ENCODE assay signal across 24 cellular contexts in genomic region chr13:105342421-105342820, GRCh38.
"Had no signal": no experiment of that assay in that cellular context is flagged by ENCODE, and none has a peak within 500 bp of the region (broad histone marks: within the 10 kb centered on the region; RNA-seq: fewer than 3 reads in every experiment).

No MANE protein-coding gene starts in this region.

- H3K36me3 Mint-ChIP-seq: naive thymus-derived CD8-positive, alpha-beta T cell; stimulated activated memory B cell treated with anti-CD40 and anti-IgM and Interleukin-4, amounts not matched to agents 10 μg/mL and 1 μg/mL and 100 μg/mL, for 72 hours had no signal

- H3K4me1 Mint-ChIP-seq: endodermal cell; stimulated activated memory B cell treated with anti-CD40 and anti-IgM and Interleukin-4, amounts not matched to agents 10 μg/mL and 1 μg/mL and 100 μg/mL, for 72 hours had no signal

- H3K9me3 Mint-ChIP-seq: naive thymus-derived CD8-positive, alpha-beta T cell; nephron progenitor cell had no signal

- H3K27me3 ChIP-seq: esophagus muscularis mucosa, foreskin keratinocyte, gastroesophageal sphincter, heart right ventricle, right atrium auricular region, spleen, suprapubic skin, vagina had no signal

- H3K4me1 ChIP-seq: gastroesophageal sphincter, heart right ventricle, lower lobe of right lung, prostate gland, right atrium auricular region, spleen, suprapubic skin, vagina had no signal

- ATAC-seq: foreskin keratinocyte; gastroesophageal sphincter; heart right ventricle; left ventricle myocardium superior; lower lobe of right lung; stimulated activated memory B cell treated with anti-CD40 and anti-IgM and Interleukin-4, amounts not matched to agents 10 μg/mL and 1 μg/mL and 100 μg/mL, for 72 hours; stimulated activated naive CD8-positive, alpha-beta T cell treated with anti-CD3 and anti-CD28 coated beads, Interleukin-15, Interleukin-2, amounts not matched to agents 100 U/mL and 50 U/mL, for 24 hours had no signal

- H3K27ac ChIP-seq: esophagus muscularis mucosa, foreskin keratinocyte, gastroesophageal sphincter, heart right ventricle, lower lobe of right lung, prostate gland, right atrium auricular region, skin epidermis, spleen, suprapubic skin, vagina had no signal

- H3K27ac Mint-ChIP-seq: endodermal cell; naive thymus-derived CD8-positive, alpha-beta T cell; nephron progenitor cell; stimulated activated memory B cell treated with anti-CD40 and anti-IgM and Interleukin-4, amounts not matched to agents 10 μg/mL and 1 μg/mL and 100 μg/mL, for 72 hours had no signal

- H3K4me3 ChIP-seq: esophagus muscularis mucosa, gastroesophageal sphincter, heart right ventricle, lower lobe of right lung, prostate gland, right atrium auricular region, skin epidermis, spleen, suprapubic skin, vagina had no signal

- H3K9me3 ChIP-seq: esophagus muscularis mucosa, gastroesophageal sphincter, heart right ventricle, lower lobe of right lung, prostate gland, right atrium auricular region, suprapubic skin, vagina had no signal

- H3K4me3 Mint-ChIP-seq: endodermal cell; naive thymus-derived CD8-positive, alpha-beta T cell; nephron progenitor cell; stimulated activated memory B cell treated with anti-CD40 and anti-IgM and Interleukin-4, amounts not matched to agents 10 μg/mL and 1 μg/mL and 100 μg/mL, for 72 hours had no signal

- H3K27me3 Mint-ChIP-seq: stimulated activated memory B cell treated with anti-CD40 and anti-IgM and Interleukin-4, amounts not matched to agents 10 μg/mL and 1 μg/mL and 100 μg/mL, for 72 hours had no signal

- DNase-seq: effector CD8-positive, alpha-beta T cell; endodermal cell; foreskin keratinocyte; glutamatergic neuron; heart right ventricle; hippocampal formation; islet precursor cell; left ventricle myocardium superior; lower lobe of right lung; naive thymus-derived CD8-positive, alpha-beta T cell; nephron progenitor cell; nucleus accumbens; spleen; stimulated activated CD4-positive, alpha-beta T cell treated with anti-CD3 and anti-CD28 coated beads, Interleukin-4, amount 100 ng/mL, for 4 hours; stimulated activated naive CD8-positive, alpha-beta T cell treated with anti-CD3 and anti-CD28 coated beads, Interleukin-15, Interleukin-2, amounts not matched to agents 100 U/mL and 50 U/mL, for 24 hours; trophoblast cell had no signal
